ENCODE assay signal across 30 cellular contexts in genomic region chr6:125111219-125111983, GRCh38.
"Had no signal": no experiment of that assay in that cellular context is flagged by ENCODE, and none has a peak within 500 bp of the region (broad histone marks: within the 10 kb centered on the region; RNA-seq: fewer than 3 reads in every experiment).

No MANE protein-coding gene starts in this region.

- H3K27me3 ChIP-seq: adrenal gland, ascending aorta, brain microvascular endothelial cell, hepatocyte, ovary, sigmoid colon, uterus had no signal

- H3K4me2 ChIP-seq: hepatocyte had no signal

- H3K4me3 ChIP-seq: adrenal gland, ascending aorta, hepatocyte, left ventricle myocardium inferior, ovary, sigmoid colon, uterus had no signal

- H2AFZ ChIP-seq: hepatocyte had no signal

- ATAC-seq: activated CD4-positive, alpha-beta T cell treated with anti-CD3 and anti-CD28 coated beads for 36 hours; effector memory CD8-positive, alpha-beta T cell; esophagus mucosa; stimulated activated memory B cell treated with anti-CD40 and anti-IgM and Interleukin-4, amounts not matched to agents 10 μg/mL and 1 μg/mL and 100 μg/mL, for 72 hours; stimulated activated naive CD8-positive, alpha-beta T cell treated with anti-CD3 and anti-CD28 coated beads, Interleukin-15, amount 100 ng/mL, for 72 hours had no signal

- H3K36me3 ChIP-seq: adrenal gland, ascending aorta, brain microvascular endothelial cell, left ventricle myocardium inferior, ovary, sigmoid colon, uterus had no signal

- H3K9me3 ChIP-seq: ovary had no signal

- H3K79me2 ChIP-seq: hepatocyte had no signal

- DNase-seq: activated CD4-positive, alpha-beta T cell treated with anti-CD3 and anti-CD28 coated beads for 36 hours; activated CD4-positive, alpha-beta T cell treated with anti-CD3 and anti-CD28 coated beads, Interleukin-2, amount 50 U/mL, for 4 hours; activated CD4-positive, CD25-positive, alpha-beta regulatory T cell; activated effector memory CD4-positive, alpha-beta T cell treated with Interleukin-2 at 50 U/mL for 16 hours; activated naive CD4-positive, alpha-beta T cell treated with Interleukin-2 at 50 U/mL for 16 hours; activated T-cell treated with anti-CD3 and anti-CD28 coated beads for 4 hours; adrenal gland; brain microvascular endothelial cell; cortex of kidney; effector memory CD8-positive, alpha-beta T cell; glutamatergic neuron; islet precursor cell; left ventricle myocardium inferior; naive B cell; nephron progenitor cell; ovary; retina; sigmoid colon; small intestine; stimulated activated CD4-positive, alpha-beta T cell treated with anti-CD3 and anti-CD28 coated beads, Interleukin-4, amount 100 ng/mL, for 4 hours; stimulated activated CD8-positive, alpha-beta memory T cell treated with anti-CD3 and anti-CD28 coated beads, Interleukin-4, amount 100 ng/mL, for 48 hours; stimulated activated naive CD8-positive, alpha-beta T cell treated with anti-CD3 and anti-CD28 coated beads, Interleukin-15, amount 100 ng/mL, for 72 hours; substantia nigra; T-helper 1 cell; uterus had no signal

- FAIRE-seq: frontal cortex, small intestine had no signal

- H3K27ac ChIP-seq: adrenal gland, ascending aorta, brain microvascular endothelial cell, hepatocyte, left ventricle myocardium inferior, ovary, sigmoid colon, uterus had no signal

- H3K4me1 ChIP-seq: adrenal gland, ascending aorta, left ventricle myocardium inferior, uterus had no signal
